Comparison of ENCODE assay signal across 8 cellular contexts in genomic region chr3:38479431-38480092, GRCh38.
DNase-seq lines count a peak whose midpoint lies in the region; ATAC-seq lines count a peak whose summit lies in the region.

No MANE protein-coding gene starts in this region.

- ATAC-seq in HG02588 (IDR thresholded peaks at IDR 0.05; ENCODE audit: unreplicated experiment) (peak; percentile 71), HG03135 (IDR thresholded peaks at IDR 0.05; ENCODE audit: unreplicated experiment) (no peak)

- peak; percentile 10 for DNase-seq in NCI-H2171 treated with DMSO at 0.1 percent for 48 hours (lab: John Stamatoyannopoulos, UW)
- DNase-seq in NCI-H2171 (lab: John Stamatoyannopoulos, UW): no peak
- DNase-seq in NOMO-1 (lab: John Stamatoyannopoulos, UW; ENCODE audit: unreplicated experiment in 2 of 2): peak; percentile 35 to 39
- peak; percentile 54 for DNase-seq in activated T-cell treated with anti-CD3 and anti-CD28 coated beads, Interleukin-2, amount 50 U/mL, for 48 hours
- DNase-seq in fibroblast of the conjunctiva (ENCODE audit: low read depth): peak; percentile 51
- DNase-seq in nucleus accumbens (lab: John Stamatoyannopoulos, UW): peak in 45 of 56 donors; percentile 3 to 75 (median 38)
